Comparison of ENCODE assay signal across 1 cellular context in genomic region chr16:85567101-85567866, GRCh38.
A peak's percentile ranks its signal among the peaks of the same experiment; 100 is the strongest.
TF ChIP-seq lines count a peak whose summit lies in the region.

No MANE protein-coding gene starts in this region.

TF ChIP-seq in K562, 482 proteins besides CTCF, POLR2A, EP300 and RAD21 (continued from another document and continues in another):
- TF ChIP-seq, protein P1, sequence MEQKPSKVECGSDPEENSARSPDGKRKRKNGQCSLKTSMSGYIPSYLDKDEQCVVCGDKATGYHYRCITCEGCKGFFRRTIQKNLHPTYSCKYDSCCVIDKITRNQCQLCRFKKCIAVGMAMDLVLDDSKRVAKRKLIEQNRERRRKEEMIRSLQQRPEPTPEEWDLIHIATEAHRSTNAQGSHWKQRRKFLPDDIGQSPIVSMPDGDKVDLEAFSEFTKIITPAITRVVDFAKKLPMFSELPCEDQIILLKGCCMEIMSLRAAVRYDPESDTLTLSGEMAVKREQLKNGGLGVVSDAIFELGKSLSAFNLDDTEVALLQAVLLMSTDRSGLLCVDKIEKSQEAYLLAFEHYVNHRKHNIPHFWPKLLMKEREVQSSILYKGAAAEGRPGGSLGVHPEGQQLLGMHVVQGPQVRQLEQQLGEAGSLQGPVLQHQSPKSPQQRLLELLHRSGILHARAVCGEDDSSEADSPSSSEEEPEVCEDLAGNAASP (IDR thresholded peaks at IDR 0.05): no peak
- TF ChIP-seq PTTG1 (tag; IDR thresholded peaks at IDR 0.05; ENCODE audit: low read depth) (no peak), ZNF282 (CRISPR knock-in tag; IDR thresholded peaks at IDR 0.05) (no peak), ZNF696 (CRISPR knock-in tag; conservative IDR thresholded peaks at IDR 0.05) (no peak), GATAD2A (IDR thresholded peaks at IDR 0.05) (no peak), PHF8 (IDR thresholded peaks at IDR 0.05; ENCODE audit: borderline replicate concordance, low read length) (no peak; the same call in 1 of the 2 replicates), HEY1 (CRISPR knock-in tag; IDR thresholded peaks at IDR 0.05; ENCODE audit: borderline replicate concordance) (no peak), SP2 (IDR thresholded peaks at IDR 0.05; ENCODE audit: extremely low read depth, low read depth, low read length, poor library complexity, severe bottlenecking) (no peak), PCBP1 (IDR thresholded peaks at IDR 0.05; ENCODE audit: low read depth, low read length, poor library complexity, severe bottlenecking) (no peak), ZSCAN32 (CRISPR knock-in tag; IDR thresholded peaks at IDR 0.05) (peak; percentile 57; the same call in 1 of the 2 replicates), ZNF764 (CRISPR knock-in tag; IDR thresholded peaks at IDR 0.05; ENCODE audit: low read depth) (no peak), NFYB (IDR thresholded peaks at IDR 0.05; ENCODE audit: extremely low read depth, insufficient read length) (no peak), NCOA2 (IDR thresholded peaks at IDR 0.05; ENCODE audit: partially characterized antibody in 2 of 2) (no peak), PHF20 (IDR thresholded peaks at IDR 0.05; ENCODE audit: partially characterized antibody) (no peak), ATF7 (IDR thresholded peaks at IDR 0.05) (peak; percentile 64), EP400 (IDR thresholded peaks at IDR 0.05) (no peak), PRPF4 (IDR thresholded peaks at IDR 0.05; ENCODE audit: insufficient read depth, low read depth, low read length, poor library complexity, severe bottlenecking) (no peak), ZNF766 (CRISPR knock-in tag; conservative IDR thresholded peaks at IDR 0.05) (peak; percentile 49; the same call in 1 of the 2 replicates), BACH1 (tag; IDR thresholded peaks at IDR 0.05) (no peak), ZC3H11A (IDR thresholded peaks at IDR 0.05; ENCODE audit: low read depth, low read length) (no peak; the same call in 1 of the 2 replicates), PHTF2 (CRISPR knock-in tag; IDR thresholded peaks at IDR 0.05) (no peak), CAMTA2 (CRISPR knock-in tag; conservative IDR thresholded peaks at IDR 0.05) (no peak), ADNP (tag; IDR thresholded peaks at IDR 0.05) (no peak), ZNF395 (CRISPR knock-in tag; IDR thresholded peaks at IDR 0.05) (peak; percentile 81), BCLAF1 (IDR thresholded peaks at IDR 0.05; ENCODE audit: borderline replicate concordance in 1 of 2, control insufficient read depth in 1 of 2, low read depth in 2 of 2, low read length in 1 of 2) (peak in 1 of 2 experiments; percentile 63; a peak in 1 of 4 replicates), HNRNPK (IDR thresholded peaks at IDR 0.05; ENCODE audit: low read depth, low read length, poor library complexity, severe bottlenecking) (no peak), RNF2 (IDR thresholded peaks at IDR 0.05) (no peak), YY1 (IDR thresholded peaks at IDR 0.05; ENCODE audit: borderline replicate concordance in 1 of 3, control insufficient read depth in 1 of 3, extremely low read depth in 1 of 3, insufficient read depth in 3 of 3, insufficient read length in 1 of 3, insufficient replicate concordance in 2 of 3, low read depth in 1 of 3, low read length in 2 of 3) (peak; percentile 71 to 96 (median 91)), ZC3H4 (CRISPR knock-in tag; IDR thresholded peaks at IDR 0.05; ENCODE audit: borderline replicate concordance) (no peak), ZKSCAN8 (CRISPR knock-in tag; IDR thresholded peaks at IDR 0.05) (no peak), NR2C1 (IDR thresholded peaks at IDR 0.05) (no peak), NR2C1 (tag; IDR thresholded peaks at IDR 0.05) (no peak), ZNF699 (CRISPR knock-in tag; IDR thresholded peaks at IDR 0.05; ENCODE audit: insufficient replicate concordance) (no peak), TAL1 (IDR thresholded peaks at IDR 0.05) (no peak), NONO (IDR thresholded peaks at IDR 0.05; ENCODE audit: low read depth in 2 of 2, low read length in 1 of 2) (no peak), ZNF12 (CRISPR knock-in tag; IDR thresholded peaks at IDR 0.05) (peak; percentile 91), ELF1 (tag; IDR thresholded peaks at IDR 0.05) (0 out of 2 replicates have a peak, but pooled peaks have one; percentile 51), ZFP30 (CRISPR knock-in tag; IDR thresholded peaks at IDR 0.05; ENCODE audit: borderline replicate concordance) (no peak), ZNF77 (CRISPR knock-in tag; IDR thresholded peaks at IDR 0.05) (no peak), RBM17 (IDR thresholded peaks at IDR 0.05; ENCODE audit: borderline replicate concordance, low read depth, low read length) (no peak), NR4A1 (CRISPR knock-in tag; IDR thresholded peaks at IDR 0.05) (peak; percentile 89), NR4A1 (tag; IDR thresholded peaks at IDR 0.05) (peak; percentile 92), KDM2B (CRISPR knock-in tag; IDR thresholded peaks at IDR 0.05) (no peak), ZNF384 (IDR thresholded peaks at IDR 0.05; ENCODE audit: low read depth, low read length) (no peak), ZNF551 (CRISPR knock-in tag; IDR thresholded peaks at IDR 0.05) (no peak), SIN3A (IDR thresholded peaks at IDR 0.05; ENCODE audit: borderline replicate concordance in 2 of 2, control insufficient read depth in 1 of 2, low read depth in 2 of 2, low read length in 2 of 2) (no peak; a peak in 1 of 4 replicates), ZNF140 (CRISPR knock-in tag; IDR thresholded peaks at IDR 0.05) (no peak)
- TF ChIP-seq, protein P2, sequence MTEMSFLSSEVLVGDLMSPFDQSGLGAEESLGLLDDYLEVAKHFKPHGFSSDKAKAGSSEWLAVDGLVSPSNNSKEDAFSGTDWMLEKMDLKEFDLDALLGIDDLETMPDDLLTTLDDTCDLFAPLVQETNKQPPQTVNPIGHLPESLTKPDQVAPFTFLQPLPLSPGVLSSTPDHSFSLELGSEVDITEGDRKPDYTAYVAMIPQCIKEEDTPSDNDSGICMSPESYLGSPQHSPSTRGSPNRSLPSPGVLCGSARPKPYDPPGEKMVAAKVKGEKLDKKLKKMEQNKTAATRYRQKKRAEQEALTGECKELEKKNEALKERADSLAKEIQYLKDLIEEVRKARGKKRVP (CRISPR knock-in tag; IDR thresholded peaks at IDR 0.05): peak; percentile 57
- TF ChIP-seq, protein P3, sequence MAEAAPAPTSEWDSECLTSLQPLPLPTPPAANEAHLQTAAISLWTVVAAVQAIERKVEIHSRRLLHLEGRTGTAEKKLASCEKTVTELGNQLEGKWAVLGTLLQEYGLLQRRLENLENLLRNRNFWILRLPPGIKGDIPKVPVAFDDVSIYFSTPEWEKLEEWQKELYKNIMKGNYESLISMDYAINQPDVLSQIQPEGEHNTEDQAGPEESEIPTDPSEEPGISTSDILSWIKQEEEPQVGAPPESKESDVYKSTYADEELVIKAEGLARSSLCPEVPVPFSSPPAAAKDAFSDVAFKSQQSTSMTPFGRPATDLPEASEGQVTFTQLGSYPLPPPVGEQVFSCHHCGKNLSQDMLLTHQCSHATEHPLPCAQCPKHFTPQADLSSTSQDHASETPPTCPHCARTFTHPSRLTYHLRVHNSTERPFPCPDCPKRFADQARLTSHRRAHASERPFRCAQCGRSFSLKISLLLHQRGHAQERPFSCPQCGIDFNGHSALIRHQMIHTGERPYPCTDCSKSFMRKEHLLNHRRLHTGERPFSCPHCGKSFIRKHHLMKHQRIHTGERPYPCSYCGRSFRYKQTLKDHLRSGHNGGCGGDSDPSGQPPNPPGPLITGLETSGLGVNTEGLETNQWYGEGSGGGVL (CRISPR knock-in tag; IDR thresholded peaks at IDR 0.05): no peak
- TF ChIP-seq, protein P4, sequence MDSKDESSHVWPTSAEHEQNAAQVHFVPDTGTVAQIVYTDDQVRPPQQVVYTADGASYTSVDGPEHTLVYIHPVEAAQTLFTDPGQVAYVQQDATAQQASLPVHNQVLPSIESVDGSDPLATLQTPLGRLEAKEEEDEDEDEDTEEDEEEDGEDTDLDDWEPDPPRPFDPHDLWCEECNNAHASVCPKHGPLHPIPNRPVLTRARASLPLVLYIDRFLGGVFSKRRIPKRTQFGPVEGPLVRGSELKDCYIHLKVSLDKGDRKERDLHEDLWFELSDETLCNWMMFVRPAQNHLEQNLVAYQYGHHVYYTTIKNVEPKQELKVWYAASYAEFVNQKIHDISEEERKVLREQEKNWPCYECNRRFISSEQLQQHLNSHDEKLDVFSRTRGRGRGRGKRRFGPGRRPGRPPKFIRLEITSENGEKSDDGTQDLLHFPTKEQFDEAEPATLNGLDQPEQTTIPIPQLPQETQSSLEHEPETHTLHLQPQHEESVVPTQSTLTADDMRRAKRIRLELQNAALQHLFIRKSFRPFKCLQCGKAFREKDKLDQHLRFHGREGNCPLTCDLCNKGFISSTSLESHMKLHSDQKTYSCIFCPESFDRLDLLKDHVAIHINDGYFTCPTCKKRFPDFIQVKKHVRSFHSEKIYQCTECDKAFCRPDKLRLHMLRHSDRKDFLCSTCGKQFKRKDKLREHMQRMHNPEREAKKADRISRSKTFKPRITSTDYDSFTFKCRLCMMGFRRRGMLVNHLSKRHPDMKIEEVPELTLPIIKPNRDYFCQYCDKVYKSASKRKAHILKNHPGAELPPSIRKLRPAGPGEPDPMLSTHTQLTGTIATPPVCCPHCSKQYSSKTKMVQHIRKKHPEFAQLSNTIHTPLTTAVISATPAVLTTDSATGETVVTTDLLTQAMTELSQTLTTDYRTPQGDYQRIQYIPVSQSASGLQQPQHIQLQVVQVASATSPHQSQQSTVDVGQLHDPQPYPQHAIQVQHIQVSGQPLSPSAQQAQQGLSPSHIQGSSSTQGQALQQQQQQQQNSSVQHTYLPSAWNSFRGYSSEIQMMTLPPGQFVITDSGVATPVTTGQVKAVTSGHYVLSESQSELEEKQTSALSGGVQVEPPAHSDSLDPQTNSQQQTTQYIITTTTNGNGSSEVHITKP (IDR thresholded peaks at IDR 0.05; ENCODE audit: partially characterized antibody): no peak
- TF ChIP-seq, protein P5, sequence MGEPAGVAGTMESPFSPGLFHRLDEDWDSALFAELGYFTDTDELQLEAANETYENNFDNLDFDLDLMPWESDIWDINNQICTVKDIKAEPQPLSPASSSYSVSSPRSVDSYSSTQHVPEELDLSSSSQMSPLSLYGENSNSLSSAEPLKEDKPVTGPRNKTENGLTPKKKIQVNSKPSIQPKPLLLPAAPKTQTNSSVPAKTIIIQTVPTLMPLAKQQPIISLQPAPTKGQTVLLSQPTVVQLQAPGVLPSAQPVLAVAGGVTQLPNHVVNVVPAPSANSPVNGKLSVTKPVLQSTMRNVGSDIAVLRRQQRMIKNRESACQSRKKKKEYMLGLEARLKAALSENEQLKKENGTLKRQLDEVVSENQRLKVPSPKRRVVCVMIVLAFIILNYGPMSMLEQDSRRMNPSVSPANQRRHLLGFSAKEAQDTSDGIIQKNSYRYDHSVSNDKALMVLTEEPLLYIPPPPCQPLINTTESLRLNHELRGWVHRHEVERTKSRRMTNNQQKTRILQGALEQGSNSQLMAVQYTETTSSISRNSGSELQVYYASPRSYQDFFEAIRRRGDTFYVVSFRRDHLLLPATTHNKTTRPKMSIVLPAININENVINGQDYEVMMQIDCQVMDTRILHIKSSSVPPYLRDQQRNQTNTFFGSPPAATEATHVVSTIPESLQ (CRISPR knock-in tag; IDR thresholded peaks at IDR 0.05): no peak
- TF ChIP-seq, protein P6, sequence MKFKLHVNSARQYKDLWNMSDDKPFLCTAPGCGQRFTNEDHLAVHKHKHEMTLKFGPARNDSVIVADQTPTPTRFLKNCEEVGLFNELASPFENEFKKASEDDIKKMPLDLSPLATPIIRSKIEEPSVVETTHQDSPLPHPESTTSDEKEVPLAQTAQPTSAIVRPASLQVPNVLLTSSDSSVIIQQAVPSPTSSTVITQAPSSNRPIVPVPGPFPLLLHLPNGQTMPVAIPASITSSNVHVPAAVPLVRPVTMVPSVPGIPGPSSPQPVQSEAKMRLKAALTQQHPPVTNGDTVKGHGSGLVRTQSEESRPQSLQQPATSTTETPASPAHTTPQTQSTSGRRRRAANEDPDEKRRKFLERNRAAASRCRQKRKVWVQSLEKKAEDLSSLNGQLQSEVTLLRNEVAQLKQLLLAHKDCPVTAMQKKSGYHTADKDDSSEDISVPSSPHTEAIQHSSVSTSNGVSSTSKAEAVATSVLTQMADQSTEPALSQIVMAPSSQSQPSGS (CRISPR knock-in tag; IDR thresholded peaks at IDR 0.05): no peak
- TF ChIP-seq, protein P7, sequence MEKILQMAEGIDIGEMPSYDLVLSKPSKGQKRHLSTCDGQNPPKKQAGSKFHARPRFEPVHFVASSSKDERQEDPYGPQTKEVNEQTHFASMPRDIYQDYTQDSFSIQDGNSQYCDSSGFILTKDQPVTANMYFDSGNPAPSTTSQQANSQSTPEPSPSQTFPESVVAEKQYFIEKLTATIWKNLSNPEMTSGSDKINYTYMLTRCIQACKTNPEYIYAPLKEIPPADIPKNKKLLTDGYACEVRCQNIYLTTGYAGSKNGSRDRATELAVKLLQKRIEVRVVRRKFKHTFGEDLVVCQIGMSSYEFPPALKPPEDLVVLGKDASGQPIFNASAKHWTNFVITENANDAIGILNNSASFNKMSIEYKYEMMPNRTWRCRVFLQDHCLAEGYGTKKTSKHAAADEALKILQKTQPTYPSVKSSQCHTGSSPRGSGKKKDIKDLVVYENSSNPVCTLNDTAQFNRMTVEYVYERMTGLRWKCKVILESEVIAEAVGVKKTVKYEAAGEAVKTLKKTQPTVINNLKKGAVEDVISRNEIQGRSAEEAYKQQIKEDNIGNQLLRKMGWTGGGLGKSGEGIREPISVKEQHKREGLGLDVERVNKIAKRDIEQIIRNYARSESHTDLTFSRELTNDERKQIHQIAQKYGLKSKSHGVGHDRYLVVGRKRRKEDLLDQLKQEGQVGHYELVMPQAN (IDR thresholded peaks at IDR 0.05; ENCODE audit: borderline replicate concordance): no peak
